In the genomic region with DNA sequence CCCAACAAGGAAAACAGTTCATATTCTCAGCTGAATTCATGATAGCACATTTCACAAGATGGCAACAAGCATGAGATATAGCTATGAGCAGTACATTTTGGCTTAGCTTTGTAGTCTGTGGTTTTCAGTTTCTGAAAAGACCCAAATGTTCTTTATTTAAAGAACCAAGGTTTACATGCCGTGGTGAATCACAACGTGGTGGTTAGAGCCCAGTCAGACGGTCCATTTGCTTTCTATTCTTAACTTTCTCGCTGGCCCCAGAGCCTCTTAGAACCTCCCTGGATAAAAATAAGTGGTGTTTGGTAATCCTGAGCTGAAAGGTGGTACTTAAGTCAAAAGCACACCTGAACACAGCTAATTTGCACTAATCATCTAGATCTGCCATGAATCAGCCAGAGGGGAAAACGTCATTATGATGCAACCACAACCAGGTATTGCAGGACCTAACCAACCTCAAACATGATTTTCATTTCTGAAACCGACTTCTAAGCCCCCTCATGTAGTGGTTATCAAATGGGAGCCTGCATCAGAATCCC, we compare ENCODE assay signal across 8 cellular contexts.
A peak's percentile ranks its signal among the peaks of the same experiment; 100 is the strongest.
DNase-seq lines count a peak whose midpoint lies in the region; ATAC-seq and TF ChIP-seq lines count a peak whose summit lies in the region.

No MANE protein-coding gene starts in this region.

- POLR2A ChIA-PET in HEK293T (lab: Yijun Ruan, JAX) (interaction anchor here (1.7 kb wide), 1 partner anchor 19 kb away, joined by 6 read pairs; a partner anchor contains a TSS), GM10248 (lab: Yijun Ruan, JAX) (no interaction called here)

- no peaks in the 10 kb centered on the region for H3K27me3 ChIP-seq in BLaER1 treated with 17β-estradiol and CSF1 and Interleukin-3, amounts not matched to agents 10 nM and 100 nM

- CTCF ChIA-PET in HEK293T (lab: Yijun Ruan, JAX) = no interaction called here
- CTCF ChIA-PET in GM10248 (lab: Yijun Ruan, JAX) = no interaction called here

- H3K9ac ChIP-seq in BLaER1 treated with 17β-estradiol and CSF1 and Interleukin-3, amounts not matched to agents 10 nM and 100 nM = no peak overlapping the region

- H4K20me1 ChIP-seq in BLaER1 treated with 17β-estradiol and CSF1 and Interleukin-3, amounts not matched to agents 10 nM and 100 nM = no peaks in the 10 kb centered on the region

- peak overlapping the region in 9 of 11 experiments; percentile 1 to 55 (median 25); a peak in 13 of 22 replicates for H3K27ac ChIP-seq in BLaER1 treated with 17β-estradiol and CSF1 and Interleukin-3, amounts not matched to agents 10 nM and 100 nM

- H3K9me3 ChIP-seq in BLaER1 treated with 17β-estradiol and CSF1 and Interleukin-3, amounts not matched to agents 10 nM and 100 nM (replicated peaks in 1 of 11) = peaks cover 0 to 32% (median 11%) of the 10 kb centered on the region in 11 experiments; a peak in 18 of 22 replicates

- H3K4me3 ChIP-seq in BLaER1 treated with 17β-estradiol and CSF1 and Interleukin-3, amounts not matched to agents 10 nM and 100 nM = no peak overlapping the region
- no peak overlapping the region for H3K4me3 ChIP-seq in choroid plexus epithelial cell (ENCODE audit: low read depth, low read length)

- H3K4me2 ChIP-seq in BLaER1 treated with 17β-estradiol and CSF1 and Interleukin-3, amounts not matched to agents 10 nM and 100 nM = peak overlapping the region; percentile 24 to 64 (median 49)

- no peaks in the 10 kb centered on the region for H3K36me3 ChIP-seq in BLaER1 treated with 17β-estradiol and CSF1 and Interleukin-3, amounts not matched to agents 10 nM and 100 nM

- TF ChIP-seq CTCF in choroid plexus epithelial cell (conservative IDR thresholded peaks at IDR 0.05; ENCODE audit: low read depth, low read length) (no peak), GM10248 (IDR thresholded peaks at IDR 0.05; ENCODE audit: control extremely low read depth, extremely low read depth, low read depth, missing control alignments) (no peak)

- peaks cover 30 to 42% (median 37%) of the 10 kb centered on the region in 10 experiments for H3K4me1 ChIP-seq in BLaER1 treated with 17β-estradiol and CSF1 and Interleukin-3, amounts not matched to agents 10 nM and 100 nM

- DNase-seq in NCI-H226 (peak; percentile 64), choroid plexus epithelial cell (ENCODE audit: low read depth) (peak; percentile 90), HEK293T (ENCODE audit: extremely low spot score) (no peak), GM10248 (ENCODE audit: extremely low spot score) (no peak), 8988T (no peak), AML-193 (lab: John Stamatoyannopoulos, UW) (no peak)

- ATAC-seq in GM21390 (IDR thresholded peaks at IDR 0.05; ENCODE audit: unreplicated experiment) = peak; percentile 75

TF ChIP-seq in HEK293T, 16 proteins besides CTCF, POLR2A, EP300 and RAD21:
- TF ChIP-seq ELF4 (IDR thresholded peaks at IDR 0.05) (no peak), LEF1 (IDR thresholded peaks at IDR 0.05; ENCODE audit: borderline replicate concordance) (no peak), HDGF (IDR thresholded peaks at IDR 0.05; ENCODE audit: borderline replicate concordance) (no peak), ARNT (IDR thresholded peaks at IDR 0.05) (no peak), SP1 (IDR thresholded peaks at IDR 0.05) (no peak), FOXM1 (IDR thresholded peaks at IDR 0.05; ENCODE audit: borderline replicate concordance) (no peak), L3MBTL2 (conservative IDR thresholded peaks at IDR 0.05) (no peak), CTBP1 (IDR thresholded peaks at IDR 0.05; ENCODE audit: borderline replicate concordance) (no peak), NFRKB (IDR thresholded peaks at IDR 0.05) (no peak), BHLHE40 (IDR thresholded peaks at IDR 0.05; ENCODE audit: borderline replicate concordance) (no peak), SUZ12 (IDR thresholded peaks at IDR 0.05) (no peak)
- TF ChIP-seq, protein P1, sequence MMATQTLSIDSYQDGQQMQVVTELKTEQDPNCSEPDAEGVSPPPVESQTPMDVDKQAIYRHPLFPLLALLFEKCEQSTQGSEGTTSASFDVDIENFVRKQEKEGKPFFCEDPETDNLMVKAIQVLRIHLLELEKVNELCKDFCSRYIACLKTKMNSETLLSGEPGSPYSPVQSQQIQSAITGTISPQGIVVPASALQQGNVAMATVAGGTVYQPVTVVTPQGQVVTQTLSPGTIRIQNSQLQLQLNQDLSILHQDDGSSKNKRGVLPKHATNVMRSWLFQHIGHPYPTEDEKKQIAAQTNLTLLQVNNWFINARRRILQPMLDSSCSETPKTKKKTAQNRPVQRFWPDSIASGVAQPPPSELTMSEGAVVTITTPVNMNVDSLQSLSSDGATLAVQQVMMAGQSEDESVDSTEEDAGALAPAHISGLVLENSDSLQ (IDR thresholded peaks at IDR 0.05) = no peak

Comparison
In these comparisons a context has a peak if more than half of its experiments do, and no peak if none do; other contexts are left out.
1. DNase-seq: peak in NCI-H226 (single experiment) and choroid plexus epithelial cell (single experiment); none in HEK293T (single experiment), GM10248 (single experiment), 8988T (single experiment) and AML-193 (0 of 2).